In the genomic region with DNA sequence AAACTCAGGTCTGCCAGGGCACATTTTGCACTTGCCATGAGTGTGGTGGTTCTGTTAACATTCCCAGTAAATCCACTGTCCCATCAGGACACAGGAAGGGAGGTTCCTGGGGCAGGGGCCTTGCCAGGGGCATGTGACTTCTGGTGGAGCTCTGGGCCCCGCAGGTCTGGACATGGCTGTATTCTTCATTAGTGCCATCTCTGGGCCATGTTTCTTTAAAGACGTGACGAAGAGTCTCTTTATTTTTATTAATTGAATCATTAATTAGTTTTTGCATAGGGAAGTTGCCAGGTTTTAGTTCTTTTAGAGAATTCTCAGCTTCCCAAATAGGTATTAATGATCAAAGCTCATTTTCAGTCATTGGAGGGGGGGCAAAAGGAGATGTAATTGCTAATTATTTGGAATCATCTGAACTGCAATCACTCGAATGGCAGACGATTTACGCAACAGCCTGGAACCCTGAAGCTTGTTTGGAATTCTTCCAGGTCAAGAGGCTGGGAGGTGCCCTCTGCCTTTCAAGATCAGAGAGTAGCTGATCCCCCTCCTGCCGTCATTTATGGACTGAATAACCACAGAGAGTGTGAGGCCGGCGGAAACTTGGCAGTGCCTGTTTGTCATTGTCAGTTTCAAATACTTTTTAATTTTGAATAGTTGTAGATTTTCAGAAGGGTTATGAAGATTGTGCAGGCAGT, we compare ENCODE assay signal across 12 cellular contexts.
"Had no signal": no experiment of that assay in that cellular context is flagged by ENCODE, and none has a peak within 500 bp of the region (broad histone marks: within the 10 kb centered on the region; RNA-seq: fewer than 3 reads in every experiment).

No MANE protein-coding gene starts in this region.

- H3K4me1 ChIP-seq: heart right ventricle, tibial artery, uterus had no signal

- H3K4me3 ChIP-seq: heart right ventricle, ovary, skin epidermis, tibial artery, uterus had no signal

- H3K9me3 ChIP-seq: ovary, tibial artery, uterus had no signal

- FAIRE-seq: astrocyte, frontal cortex had no signal

- H3K27me3 ChIP-seq: heart right ventricle, ovary, tibial artery, uterus had no signal

- DNase-seq: activated effector memory CD4-positive, alpha-beta T cell treated with Interleukin-2 at 50 U/mL for 16 hours; activated naive CD8-positive, alpha-beta T cell treated with anti-CD3 and anti-CD28 coated beads for 36 hours; cortex of kidney; effector CD8-positive, alpha-beta T cell; heart right ventricle; ovary; T-helper 2 cell had no signal

- H3K36me3 ChIP-seq: heart right ventricle, ovary, uterus had no signal

- H3K27ac ChIP-seq: heart right ventricle, ovary, skin epidermis, tibial artery, uterus had no signal
